ENCODE assay signal across 1 cellular context in the genomic region with DNA sequence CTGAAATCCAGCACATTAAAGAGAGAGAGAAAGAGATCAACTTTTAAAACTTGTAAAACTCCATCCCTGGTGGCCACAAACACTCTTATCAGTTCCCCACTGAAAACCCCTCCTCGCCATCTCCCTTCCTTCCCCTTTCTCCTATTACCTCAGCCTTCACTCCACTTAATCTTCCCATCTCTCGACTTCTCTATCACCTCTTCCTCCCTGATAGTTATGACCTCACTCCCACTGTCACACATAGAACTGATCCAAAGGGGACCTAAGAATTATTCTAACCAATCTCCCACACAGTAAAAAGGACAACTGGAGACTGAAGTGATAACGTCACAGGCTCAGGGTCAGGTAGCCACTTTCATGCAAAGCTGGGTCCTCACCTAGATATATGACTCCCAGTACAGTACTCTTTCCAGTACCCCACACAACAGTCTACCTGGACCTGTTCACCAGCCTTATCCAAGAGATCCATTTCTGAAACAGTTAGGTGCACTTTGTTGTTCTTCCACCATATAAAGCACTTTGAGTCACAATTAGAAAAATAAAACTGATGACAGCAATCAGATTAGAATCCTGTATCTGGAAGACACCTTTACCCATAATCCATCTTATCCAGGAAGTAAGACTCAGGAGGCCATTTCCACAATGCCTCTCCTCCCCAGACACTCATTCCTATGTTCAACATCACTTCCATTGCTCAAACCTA.
TF ChIP-seq lines count a peak whose summit lies in the region.

No MANE protein-coding gene starts in this region.

TF ChIP-seq in K562, 482 proteins besides CTCF, POLR2A, EP300 and RAD21 (continued from another document and continues in another):
- TF ChIP-seq ATF4 (CRISPR knock-in tag; IDR thresholded peaks at IDR 0.05) (no peak), DIDO1 (tag; IDR thresholded peaks at IDR 0.05; ENCODE audit: low read depth) (peak; percentile 29; the same call in 1 of the 2 replicates), UBTF (IDR thresholded peaks at IDR 0.05; ENCODE audit: borderline replicate concordance in 1 of 2, low read depth in 2 of 2, low read length in 2 of 2) (0 out of 4 replicates have a peak, but pooled peaks of 1 of the 2 experiments have one; percentile 29), DMBX1 (CRISPR knock-in tag; IDR thresholded peaks at IDR 0.05; ENCODE audit: borderline replicate concordance) (peak; percentile 48; the same call in 1 of the 2 replicates), MCM2 (IDR thresholded peaks at IDR 0.05; ENCODE audit: low read depth) (no peak), ZNF584 (CRISPR knock-in tag; IDR thresholded peaks at IDR 0.05; ENCODE audit: low read depth) (0 out of 2 replicates have a peak, but pooled peaks have one; percentile 65), L3MBTL2 (IDR thresholded peaks at IDR 0.05) (no peak), MCM5 (IDR thresholded peaks at IDR 0.05; ENCODE audit: low read depth) (no peak), MYC (IDR thresholded peaks at IDR 0.05; ENCODE audit: low read depth, low read length) (peak; percentile 40; the same call in 1 of the 2 replicates), MYC (CRISPR knock-in tag; IDR thresholded peaks at IDR 0.05; ENCODE audit: borderline replicate concordance, low read depth) (no peak), ATF1 (CRISPR knock-in tag; IDR thresholded peaks at IDR 0.05) (no peak), ATF1 (tag; IDR thresholded peaks at IDR 0.05) (peak; percentile 90), RBM14 (IDR thresholded peaks at IDR 0.05; ENCODE audit: borderline replicate concordance, insufficient read depth, low read depth, low read length) (no peak), PCBP1 (IDR thresholded peaks at IDR 0.05; ENCODE audit: low read depth, low read length, poor library complexity, severe bottlenecking) (no peak), ZBTB9 (CRISPR knock-in tag; IDR thresholded peaks at IDR 0.05) (0 out of 2 replicates have a peak, but pooled peaks have one; percentile 13), ZNF699 (CRISPR knock-in tag; IDR thresholded peaks at IDR 0.05; ENCODE audit: insufficient replicate concordance) (no peak), ZBTB17 (CRISPR knock-in tag; IDR thresholded peaks at IDR 0.05) (no peak), ZNF197 (CRISPR knock-in tag; IDR thresholded peaks at IDR 0.05; ENCODE audit: low read depth) (no peak; the same call in 1 of the 2 replicates), PHB2 (IDR thresholded peaks at IDR 0.05; ENCODE audit: low read depth) (no peak), HMGN3 (IDR thresholded peaks at IDR 0.05; ENCODE audit: borderline replicate concordance, extremely low read depth, insufficient read length, low read depth, low read length) (no peak), TAF7 (tag; IDR thresholded peaks at IDR 0.05) (no peak), NEUROD1 (IDR thresholded peaks at IDR 0.05; ENCODE audit: borderline replicate concordance, low read depth, low read length, partially characterized antibody) (no peak), ZNF717 (CRISPR knock-in tag; IDR thresholded peaks at IDR 0.05) (no peak), TFAM (CRISPR knock-in tag; conservative IDR thresholded peaks at IDR 0.05) (no peak), ZNF239 (CRISPR knock-in tag; IDR thresholded peaks at IDR 0.05) (no peak), SMARCA5 (IDR thresholded peaks at IDR 0.05) (no peak), C11orf30 (IDR thresholded peaks at IDR 0.05; ENCODE audit: low read depth) (no peak), ZNF586 (CRISPR knock-in tag; conservative IDR thresholded peaks at IDR 0.05) (no peak), ZNF589 (CRISPR knock-in tag; IDR thresholded peaks at IDR 0.05; ENCODE audit: low read depth) (no peak), POLR2AphosphoS2 (IDR thresholded peaks at IDR 0.05; ENCODE audit: low read length) (no peak), NR1H2 (CRISPR knock-in tag; IDR thresholded peaks at IDR 0.05) (no peak), ZBTB2 (IDR thresholded peaks at IDR 0.05) (peak; percentile 86), STAG1 (CRISPR knock-in tag; IDR thresholded peaks at IDR 0.05; ENCODE audit: borderline replicate concordance) (no peak), ZNF830 (CRISPR knock-in tag; IDR thresholded peaks at IDR 0.05) (no peak), TBL1XR1 (IDR thresholded peaks at IDR 0.05; ENCODE audit: low read length in 2 of 2) (peak in 1 of 2 experiments; percentile 55; a peak in 2 of 4 replicates), GATAD2A (IDR thresholded peaks at IDR 0.05) (peak; percentile 99), PYGO2 (tag; IDR thresholded peaks at IDR 0.05) (peak; percentile 22; the same call in 1 of the 2 replicates), ZNF12 (CRISPR knock-in tag; IDR thresholded peaks at IDR 0.05) (no peak), POLR2B (IDR thresholded peaks at IDR 0.05; ENCODE audit: low read depth, partially characterized antibody) (no peak), PREB (CRISPR knock-in tag; IDR thresholded peaks at IDR 0.05) (no peak), ASH1L (IDR thresholded peaks at IDR 0.05; ENCODE audit: borderline replicate concordance, low read depth, partially characterized antibody) (no peak), BMI1 (IDR thresholded peaks at IDR 0.05; ENCODE audit: low read length) (no peak), POLR2AphosphoS5 (IDR thresholded peaks at IDR 0.05; ENCODE audit: control insufficient read depth, insufficient read depth, low read depth, low read length) (no peak), XRCC4 (IDR thresholded peaks at IDR 0.05; ENCODE audit: extremely low read depth, insufficient read depth, insufficient read length) (no peak), ELK1 (CRISPR knock-in tag; IDR thresholded peaks at IDR 0.05) (no peak), GTF2F1 (IDR thresholded peaks at IDR 0.05; ENCODE audit: low read depth, low read length) (no peak), ZNF124 (CRISPR knock-in tag; IDR thresholded peaks at IDR 0.05) (no peak), SIN3A (IDR thresholded peaks at IDR 0.05; ENCODE audit: borderline replicate concordance in 2 of 2, control insufficient read depth in 1 of 2, low read depth in 2 of 2, low read length in 2 of 2) (no peak), LCOR (CRISPR knock-in tag; IDR thresholded peaks at IDR 0.05) (no peak), ZNF212 (CRISPR knock-in tag; IDR thresholded peaks at IDR 0.05) (no peak)
- TF ChIP-seq, protein P1, sequence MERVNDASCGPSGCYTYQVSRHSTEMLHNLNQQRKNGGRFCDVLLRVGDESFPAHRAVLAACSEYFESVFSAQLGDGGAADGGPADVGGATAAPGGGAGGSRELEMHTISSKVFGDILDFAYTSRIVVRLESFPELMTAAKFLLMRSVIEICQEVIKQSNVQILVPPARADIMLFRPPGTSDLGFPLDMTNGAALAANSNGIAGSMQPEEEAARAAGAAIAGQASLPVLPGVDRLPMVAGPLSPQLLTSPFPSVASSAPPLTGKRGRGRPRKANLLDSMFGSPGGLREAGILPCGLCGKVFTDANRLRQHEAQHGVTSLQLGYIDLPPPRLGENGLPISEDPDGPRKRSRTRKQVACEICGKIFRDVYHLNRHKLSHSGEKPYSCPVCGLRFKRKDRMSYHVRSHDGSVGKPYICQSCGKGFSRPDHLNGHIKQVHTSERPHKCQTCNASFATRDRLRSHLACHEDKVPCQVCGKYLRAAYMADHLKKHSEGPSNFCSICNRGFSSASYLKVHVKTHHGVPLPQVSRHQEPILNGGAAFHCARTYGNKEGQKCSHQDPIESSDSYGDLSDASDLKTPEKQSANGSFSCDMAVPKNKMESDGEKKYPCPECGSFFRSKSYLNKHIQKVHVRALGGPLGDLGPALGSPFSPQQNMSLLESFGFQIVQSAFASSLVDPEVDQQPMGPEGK (CRISPR knock-in tag; IDR thresholded peaks at IDR 0.05; ENCODE audit: borderline replicate concordance) = 0 out of 2 replicates have a peak, but pooled peaks have one; percentile 30
- TF ChIP-seq, protein P2, sequence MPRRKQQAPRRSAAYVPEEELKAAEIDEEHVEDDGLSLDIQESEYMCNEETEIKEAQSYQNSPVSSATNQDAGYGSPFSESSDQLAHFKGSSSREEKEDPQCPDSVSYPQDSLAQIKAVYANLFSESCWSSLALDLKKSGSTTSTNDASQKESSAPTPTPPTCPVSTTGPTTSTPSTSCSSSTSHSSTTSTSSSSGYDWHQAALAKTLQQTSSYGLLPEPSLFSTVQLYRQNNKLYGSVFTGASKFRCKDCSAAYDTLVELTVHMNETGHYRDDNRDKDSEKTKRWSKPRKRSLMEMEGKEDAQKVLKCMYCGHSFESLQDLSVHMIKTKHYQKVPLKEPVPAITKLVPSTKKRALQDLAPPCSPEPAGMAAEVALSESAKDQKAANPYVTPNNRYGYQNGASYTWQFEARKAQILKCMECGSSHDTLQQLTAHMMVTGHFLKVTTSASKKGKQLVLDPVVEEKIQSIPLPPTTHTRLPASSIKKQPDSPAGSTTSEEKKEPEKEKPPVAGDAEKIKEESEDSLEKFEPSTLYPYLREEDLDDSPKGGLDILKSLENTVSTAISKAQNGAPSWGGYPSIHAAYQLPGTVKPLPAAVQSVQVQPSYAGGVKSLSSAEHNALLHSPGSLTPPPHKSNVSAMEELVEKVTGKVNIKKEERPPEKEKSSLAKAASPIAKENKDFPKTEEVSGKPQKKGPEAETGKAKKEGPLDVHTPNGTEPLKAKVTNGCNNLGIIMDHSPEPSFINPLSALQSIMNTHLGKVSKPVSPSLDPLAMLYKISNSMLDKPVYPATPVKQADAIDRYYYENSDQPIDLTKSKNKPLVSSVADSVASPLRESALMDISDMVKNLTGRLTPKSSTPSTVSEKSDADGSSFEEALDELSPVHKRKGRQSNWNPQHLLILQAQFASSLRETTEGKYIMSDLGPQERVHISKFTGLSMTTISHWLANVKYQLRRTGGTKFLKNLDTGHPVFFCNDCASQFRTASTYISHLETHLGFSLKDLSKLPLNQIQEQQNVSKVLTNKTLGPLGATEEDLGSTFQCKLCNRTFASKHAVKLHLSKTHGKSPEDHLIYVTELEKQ (CRISPR knock-in tag; IDR thresholded peaks at IDR 0.05) = no peak
